In genomic region chr6:81589465-81590313, GRCh38 we compare ENCODE assay signal across 16 cellular contexts.
DNase-seq lines count a peak whose midpoint lies in the region; ATAC-seq and TF ChIP-seq lines count a peak whose summit lies in the region.
"Had no signal": no experiment of that assay in that cellular context is flagged by ENCODE, and none has a peak within 500 bp of the region (broad histone marks: within the 10 kb centered on the region; RNA-seq: fewer than 3 reads in every experiment).

No MANE protein-coding gene starts in this region.

- H3K4me3 ChIP-seq in endodermal cell (ENCODE audit: low read length), result no peak overlapping the region
- H3K4me3 ChIP-seq in stomach, result no peak overlapping the region
- no peak overlapping the region for H3K4me3 ChIP-seq in psoas muscle
- H3K4me3 ChIP-seq in mammary epithelial cell (replicated peaks in 1 of 3; ENCODE audit: insufficient read depth in 1 of 3, low read depth in 2 of 3, low read length in 3 of 3), result no peak overlapping the region
- H3K4me3 ChIP-seq: GM12878 had no signal

- H3K4me1 ChIP-seq in endodermal cell (ENCODE audit: control insufficient read depth, insufficient read depth, low read length), result no peaks in the 10 kb centered on the region
- peaks cover 0 to 6% (median 4%) of the 10 kb centered on the region in 4 donors for H3K4me1 ChIP-seq in stomach
- H3K4me1 ChIP-seq in psoas muscle, result no peaks in the 10 kb centered on the region
- no peaks in the 10 kb centered on the region for H3K4me1 ChIP-seq in mammary epithelial cell (ENCODE audit: insufficient read depth, low read length)

- H3K4me2 ChIP-seq in mammary epithelial cell (ENCODE audit: insufficient read depth, low read depth, low read length), result no peak overlapping the region

- BruUV-seq in mammary epithelial cell (replicated peaks; lab: Mats Ljungman, UMichigan), result no TSS peak

- in situ Hi-C loops in mammary epithelial cell (cut with MboI; ENCODE audit: low sequenced_read_pairs in 2 of 2), result no loop called here

- WGBS in endodermal cell (ENCODE audit: insufficient coverage in 1 of 2, insufficient read length in 1 of 2), 2 experiments, result 82 to 86% methylated on average over 4 to 5 of the region's 5 CpGs
- 28 to 56% (median 43%) methylated on average over 5 of the region's 5 CpGs for WGBS in stomach, 5 donors
- 49 to 56% (median 51%) methylated on average over 5 of the region's 5 CpGs for WGBS in psoas muscle, 3 donors
- WGBS in mammary epithelial cell (ENCODE audit: low coverage, missing lambda C conversion rate), result 45% methylated on average over 5 of the region's 5 CpGs

- H3K9ac ChIP-seq in endodermal cell (ENCODE audit: extremely low read depth, low read length, poor library complexity, severe bottlenecking), result no peak overlapping the region
- no peak overlapping the region for H3K9ac ChIP-seq in mammary epithelial cell (ENCODE audit: insufficient read depth, low read length)

- intact Hi-C loops in Right ventricle myocardium superior (cut with DNase I), result no loop called here
- intact Hi-C loops in cardiac septum (cut with DNase I), result no loop called here
- intact Hi-C loops in stomach (cut with DNase I; ENCODE audit: low total_unique reads), result no loop called here
- intact Hi-C loops in psoas muscle (cut with DNase I), result no loop called here
- intact Hi-C loops in mammary epithelial cell (cut with micrococcal nuclease), result no loop called here

- no peak overlapping the region for H3K27ac ChIP-seq in endodermal cell (ENCODE audit: low read depth, low read length)
- H3K27ac ChIP-seq in stomach, result no peak overlapping the region
- no peak overlapping the region for H3K27ac ChIP-seq in psoas muscle
- no peak overlapping the region for H3K27ac ChIP-seq in mammary epithelial cell (ENCODE audit: insufficient read depth, low read depth, low read length)
- H3K27ac ChIP-seq: RWPE1 had no signal

- no peak overlapping the region for H3K4me3 Mint-ChIP-seq in endodermal cell
- H3K4me3 Mint-ChIP-seq: effector memory CD8-positive, alpha-beta T cell had no signal

- no peak overlapping the region for H2AFZ ChIP-seq in mammary epithelial cell (ENCODE audit: low read depth, low read length)

- no peaks in the 10 kb centered on the region for H3K79me2 ChIP-seq in mammary epithelial cell (ENCODE audit: insufficient read depth, low read length)

- H3K27me3 ChIP-seq in endodermal cell (ENCODE audit: control insufficient read depth, insufficient read depth, low read length, poor library complexity, severe bottlenecking) (no peaks in the 10 kb centered on the region), stomach (no peaks in the 10 kb centered on the region), psoas muscle (ENCODE audit: insufficient read depth in 3 of 3, low read length in 2 of 3) (no peaks in the 10 kb centered on the region), mammary epithelial cell (ENCODE audit: insufficient read depth, low read length) (no peaks in the 10 kb centered on the region)

- dilution Hi-C loops in mammary epithelial cell (cut with HindIII; ENCODE audit: low sequenced_read_pairs), result no loop called here

- CTCF ChIA-PET in mammary epithelial cell (lab: Charles Lee; ENCODE audit: low non-redundant PET), result interaction anchor here (0.6 kb wide), 1 partner anchor 17 kb away, joined by 4 read pairs; no protein-coding TSS in a partner anchor

- no peaks in the 10 kb centered on the region for H4K20me1 ChIP-seq in mammary epithelial cell (ENCODE audit: insufficient read depth, low read length)

- peaks cover 1% of the 10 kb centered on the region for H3K27me3 Mint-ChIP-seq in endodermal cell (ENCODE audit: insufficient read depth)
- H3K27me3 Mint-ChIP-seq: effector memory CD8-positive, alpha-beta T cell had no signal

- no peak for TF ChIP-seq POLR2A in stomach (IDR thresholded peaks at IDR 0.05)

- no peak for TF ChIP-seq EP300 in stomach (IDR thresholded peaks at IDR 0.05)

- ATAC-seq in Right ventricle myocardium superior (ENCODE audit: poor library complexity) (peak; percentile 82), psoas muscle (no peak), GM21825 (IDR thresholded peaks at IDR 0.05; ENCODE audit: unreplicated experiment) (no peak)
- ATAC-seq: effector memory CD8-positive, alpha-beta T cell; GM12878 had no signal

- TF ChIP-seq CTCF in endodermal cell (conservative IDR thresholded peaks at IDR 0.05) (peak; percentile 50), stomach (IDR thresholded peaks at IDR 0.05) (no peak), psoas muscle (IDR thresholded peaks at IDR 0.05) (no peak), mammary epithelial cell (conservative IDR thresholded peaks at IDR 0.05 in 1 of 2, IDR thresholded peaks at IDR 0.05 in 1 of 2; ENCODE audit: extremely low read depth in 1 of 2, insufficient read depth in 1 of 2, low read depth in 1 of 2, low read length in 2 of 2) (no peak)

- H3K9me3 ChIP-seq in endodermal cell (ENCODE audit: control insufficient read depth, low read length) (no peaks in the 10 kb centered on the region), stomach (no peaks in the 10 kb centered on the region), psoas muscle (no peaks in the 10 kb centered on the region), mammary epithelial cell (replicated peaks; ENCODE audit: insufficient read depth, low read length) (no peaks in the 10 kb centered on the region)

- no peak overlapping the region for H3K27ac Mint-ChIP-seq in endodermal cell
- H3K27ac Mint-ChIP-seq: effector memory CD8-positive, alpha-beta T cell had no signal

- no peaks in the 10 kb centered on the region for H3K36me3 ChIP-seq in endodermal cell (ENCODE audit: control insufficient read depth, insufficient read depth, low read length)
- no peaks in the 10 kb centered on the region for H3K36me3 ChIP-seq in stomach
- H3K36me3 ChIP-seq in psoas muscle (ENCODE audit: insufficient read depth in 1 of 2, low read depth in 1 of 2), result no peaks in the 10 kb centered on the region
- H3K36me3 ChIP-seq in mammary epithelial cell (ENCODE audit: insufficient read depth, low read length), result no peaks in the 10 kb centered on the region

- no peaks in the 10 kb centered on the region for H3K9me3 Mint-ChIP-seq in endodermal cell

- DNase-seq in Right ventricle myocardium superior (no peak), cardiac septum (ENCODE audit: low spot score) (no peak), NCI-H748 treated with DMSO at 0.1 percent for 48 hours (lab: John Stamatoyannopoulos, UW) (peak; percentile 51), endodermal cell (peak; percentile 57), stomach (peak; percentile 27), psoas muscle (no peak), mammary epithelial cell (no peak)
- DNase-seq: activated effector memory CD4-positive, alpha-beta T cell treated with anti-CD3 and anti-CD28 coated beads, Interleukin-2, amount 50 U/mL, for 16 hours; amniotic stem cell; central memory CD4-positive, alpha-beta T cell; effector memory CD8-positive, alpha-beta T cell; hypothalamus; NK-92 treated with Interleukin-12 subunit alpha and Interleukin-12 subunit beta, amount 100 ng/mL, for 24 hours had no signal

- peaks cover 5% of the 10 kb centered on the region for H3K4me1 Mint-ChIP-seq in endodermal cell

- H3K36me3 Mint-ChIP-seq in endodermal cell (ENCODE audit: low read depth), result no peaks in the 10 kb centered on the region

Comparison
In these comparisons a context has a peak if more than half of its experiments do, and no peak if none do; other contexts are left out.
1. DNase-seq: peak in NCI-H748 treated with DMSO at 0.1 percent for 48 hours (single experiment), endodermal cell (single experiment) and stomach (single experiment); none in Right ventricle myocardium superior (single experiment), cardiac septum (single experiment), psoas muscle (0 of 2) and mammary epithelial cell (single experiment).